In genomic region chr9:6960777-6961176, GRCh38 we compare ENCODE assay signal across 16 cellular contexts.
DNase-seq lines count a peak whose midpoint lies in the region; ATAC-seq, FAIRE-seq and TF ChIP-seq lines count a peak whose summit lies in the region.
"Had no signal": no experiment of that assay in that cellular context is flagged by ENCODE, and none has a peak within 500 bp of the region (broad histone marks: within the 10 kb centered on the region; RNA-seq: fewer than 3 reads in every experiment).

No MANE protein-coding gene starts in this region.

- POLR2A ChIA-PET in MCF 10A (lab: Yijun Ruan, JAX): no interaction called here

- no peak overlapping the region for H3K27ac Mint-ChIP-seq in activated T-helper 2 cell treated with anti-CD3 and anti-CD28 coated beads, Interferon-gamma antibody, Interleukin-2, Interleukin-4, amounts not matched to agents 10 μg/mL and 5 μg/mL and 100 μg/mL, durations not matched to agents 14 hours and 24 hours and 36 hours
- H3K27ac Mint-ChIP-seq in MCF 10A (ENCODE audit: low read depth, unreplicated experiment): no peak overlapping the region
- H3K27ac Mint-ChIP-seq: activated naive CD8-positive, alpha-beta T cell had no signal

- no peak for TF ChIP-seq POLR2A in GM12892 (IDR thresholded peaks at IDR 0.05; ENCODE audit: low read depth, low read length)

- H3K27me3 Mint-ChIP-seq in activated T-helper 2 cell treated with anti-CD3 and anti-CD28 coated beads, Interferon-gamma antibody, Interleukin-2, Interleukin-4, amounts not matched to agents 10 μg/mL and 5 μg/mL and 100 μg/mL, durations not matched to agents 14 hours and 24 hours and 36 hours (ENCODE audit: low read depth): no peaks in the 10 kb centered on the region
- H3K27me3 Mint-ChIP-seq in MCF 10A (ENCODE audit: insufficient read depth, unreplicated experiment): no peaks in the 10 kb centered on the region
- H3K27me3 Mint-ChIP-seq: activated naive CD8-positive, alpha-beta T cell; CD8-positive, alpha-beta memory T cell; stimulated activated naive CD8-positive, alpha-beta T cell treated with anti-CD3 and anti-CD28 coated beads, Interleukin-15, amount 100 ng/mL, for 72 hours had no signal

- no peak for TF ChIP-seq CTCF in MCF 10A (IDR thresholded peaks at IDR 0.05; ENCODE audit: unreplicated experiment)

- ATAC-seq in GM19395 (IDR thresholded peaks at IDR 0.05; ENCODE audit: unreplicated experiment): peak; percentile 96
- ATAC-seq in HG02763 (IDR thresholded peaks at IDR 0.05; ENCODE audit: unreplicated experiment): peak; percentile 67
- ATAC-seq in HG03432 (IDR thresholded peaks at IDR 0.05; ENCODE audit: unreplicated experiment): peak; percentile 94
- no peak for ATAC-seq in GM19452 (IDR thresholded peaks at IDR 0.05; ENCODE audit: unreplicated experiment)
- ATAC-seq: stimulated activated naive CD8-positive, alpha-beta T cell treated with anti-CD3 and anti-CD28 coated beads, Interleukin-15, amount 100 ng/mL, for 72 hours had no signal

- peaks cover 2% of the 10 kb centered on the region for H3K4me1 Mint-ChIP-seq in activated T-helper 2 cell treated with anti-CD3 and anti-CD28 coated beads, Interferon-gamma antibody, Interleukin-2, Interleukin-4, amounts not matched to agents 10 μg/mL and 5 μg/mL and 100 μg/mL, durations not matched to agents 14 hours and 24 hours and 36 hours (ENCODE audit: low read depth)
- H3K4me1 Mint-ChIP-seq in MCF 10A (ENCODE audit: insufficient read depth, unreplicated experiment): no peaks in the 10 kb centered on the region

- DNase-seq in GM12892 (ENCODE audit: insufficient read length) (no peak), MCF 10A (ENCODE audit: unreplicated experiment) (no peak), NCI-H345 (lab: John Stamatoyannopoulos, UW) (no peak)
- no peak for DNase-seq in activated T-helper 2 cell treated with anti-CD3 and anti-CD28 coated beads, Interferon-gamma antibody, Interleukin-2, Interleukin-4, amounts not matched to agents 10 μg/mL and 5 μg/mL and 100 μg/mL, durations not matched to agents 14 hours and 24 hours and 36 hours (ENCODE audit: low spot score)
- DNase-seq: CD8-positive, alpha-beta memory T cell; hippocampal formation; NCI-H2029 treated with DMSO at 0.1 percent for 48 hours; NCI-H748 treated with DMSO at 0.1 percent for 48 hours; spleen; stimulated activated naive CD8-positive, alpha-beta T cell treated with anti-CD3 and anti-CD28 coated beads, Interleukin-15, amount 100 ng/mL, for 72 hours; T-helper 1 cell had no signal

- FAIRE-seq in GM12892 (lab: Jason Lieb, UNC): peak; percentile 63

- BruUV-seq in MCF 10A (replicated peaks; lab: Mats Ljungman, UMichigan): no TSS peak

- H3K9me3 Mint-ChIP-seq in activated T-helper 2 cell treated with anti-CD3 and anti-CD28 coated beads, Interferon-gamma antibody, Interleukin-2, Interleukin-4, amounts not matched to agents 10 μg/mL and 5 μg/mL and 100 μg/mL, durations not matched to agents 14 hours and 24 hours and 36 hours: no peaks in the 10 kb centered on the region
- H3K9me3 Mint-ChIP-seq in MCF 10A (ENCODE audit: unreplicated experiment): no peaks in the 10 kb centered on the region
- H3K9me3 Mint-ChIP-seq: CD8-positive, alpha-beta memory T cell; stimulated activated naive CD8-positive, alpha-beta T cell treated with anti-CD3 and anti-CD28 coated beads, Interleukin-15, amount 100 ng/mL, for 72 hours had no signal

- CTCF ChIA-PET in MCF 10A (lab: Yijun Ruan, JAX): no interaction called here

- peaks cover 8% of the 10 kb centered on the region for H3K36me3 Mint-ChIP-seq in activated T-helper 2 cell treated with anti-CD3 and anti-CD28 coated beads, Interferon-gamma antibody, Interleukin-2, Interleukin-4, amounts not matched to agents 10 μg/mL and 5 μg/mL and 100 μg/mL, durations not matched to agents 14 hours and 24 hours and 36 hours (ENCODE audit: low read depth)
- peaks cover 6% of the 10 kb centered on the region for H3K36me3 Mint-ChIP-seq in MCF 10A (ENCODE audit: insufficient read depth, unreplicated experiment)

- H3K4me3 Mint-ChIP-seq in activated T-helper 2 cell treated with anti-CD3 and anti-CD28 coated beads, Interferon-gamma antibody, Interleukin-2, Interleukin-4, amounts not matched to agents 10 μg/mL and 5 μg/mL and 100 μg/mL, durations not matched to agents 14 hours and 24 hours and 36 hours (ENCODE audit: low read depth): no peak overlapping the region
- H3K4me3 Mint-ChIP-seq in MCF 10A (ENCODE audit: unreplicated experiment): no peak overlapping the region
- H3K4me3 Mint-ChIP-seq: activated naive CD8-positive, alpha-beta T cell; CD8-positive, alpha-beta memory T cell; stimulated activated naive CD8-positive, alpha-beta T cell treated with anti-CD3 and anti-CD28 coated beads, Interleukin-15, amount 100 ng/mL, for 72 hours had no signal

- intact Hi-C loops in activated T-helper 2 cell treated with anti-CD3 and anti-CD28 coated beads, Interferon-gamma antibody, Interleukin-2, Interleukin-4, amounts not matched to agents 10 μg/mL and 5 μg/mL and 100 μg/mL, durations not matched to agents 14 hours and 24 hours and 36 hours (cut with micrococcal nuclease): no loop called here
- intact Hi-C loops in MCF 10A (cut with micrococcal nuclease): no loop called here
